ENCODE assay signal across 12 cellular contexts in genomic region chr5:34490501-34491250, GRCh38.
DNase-seq lines count a peak whose midpoint lies in the region; ATAC-seq and TF ChIP-seq lines count a peak whose summit lies in the region.
"Had no signal": no experiment of that assay in that cellular context is flagged by ENCODE, and none has a peak within 500 bp of the region (broad histone marks: within the 10 kb centered on the region; RNA-seq: fewer than 3 reads in every experiment).

No MANE protein-coding gene starts in this region.

- H3K27ac Mint-ChIP-seq in neural progenitor cell = peak overlapping the region; percentile 98
- H3K27ac Mint-ChIP-seq: activated naive CD8-positive, alpha-beta T cell had no signal

- H3K27me3 ChIP-seq in ascending aorta (no peaks in the 10 kb centered on the region), neural progenitor cell (no peaks in the 10 kb centered on the region), psoas muscle (ENCODE audit: insufficient read depth in 3 of 3, low read length in 2 of 3) (no peaks in the 10 kb centered on the region)

- H3K4me3 Mint-ChIP-seq in neural progenitor cell = peak overlapping the region; percentile 66
- H3K4me3 Mint-ChIP-seq: activated naive CD8-positive, alpha-beta T cell had no signal

- peak overlapping the region; percentile 27 for H3K4me2 ChIP-seq in neural progenitor cell

- H3K4me1 Mint-ChIP-seq in neural progenitor cell = peaks cover 24% of the 10 kb centered on the region

- no peaks in the 10 kb centered on the region for H3K36me3 ChIP-seq in ascending aorta
- no peaks in the 10 kb centered on the region for H3K36me3 ChIP-seq in neural progenitor cell
- H3K36me3 ChIP-seq in psoas muscle (ENCODE audit: insufficient read depth in 1 of 2, low read depth in 1 of 2) = no peaks in the 10 kb centered on the region

- no peak overlapping the region for H3K4me3 ChIP-seq in ascending aorta
- no peak overlapping the region for H3K4me3 ChIP-seq in neural progenitor cell
- no peak overlapping the region for H3K4me3 ChIP-seq in psoas muscle

- no peak for ATAC-seq in psoas muscle

- H3K9me3 Mint-ChIP-seq in neural progenitor cell = peaks cover 6% of the 10 kb centered on the region

- H3K9ac ChIP-seq in neural progenitor cell = no peak overlapping the region

- WGBS in psoas muscle, 3 donors = 14 to 29% (median 16%) methylated on average over 4 to 7 of the region's 14 CpGs

- H3F3A ChIP-seq in neural progenitor cell (ENCODE audit: low read depth) = peaks cover 13% of the 10 kb centered on the region

- H3K4me1 ChIP-seq in ascending aorta (peaks cover 9 to 37% of the 10 kb centered on the region in 2 donors), neural progenitor cell (peaks cover 15% of the 10 kb centered on the region), psoas muscle (no peaks in the 10 kb centered on the region)

- peak overlapping the region; percentile 87 for H2AFZ ChIP-seq in neural progenitor cell (replicated peaks)

- H3K9me3 ChIP-seq in ascending aorta = no peaks in the 10 kb centered on the region
- no peaks in the 10 kb centered on the region for H3K9me3 ChIP-seq in neural progenitor cell (ENCODE audit: low read depth)
- H3K9me3 ChIP-seq in psoas muscle = peaks cover 6% of the 10 kb centered on the region

- intact Hi-C loops in ascending aorta (cut with DNase I) (no loop called here), psoas muscle (cut with DNase I) (no loop called here)

- no peaks in the 10 kb centered on the region for H3K36me3 Mint-ChIP-seq in neural progenitor cell
- H3K36me3 Mint-ChIP-seq: activated naive CD8-positive, alpha-beta T cell had no signal

- H3K27ac ChIP-seq in ascending aorta (peak overlapping the region; percentile 87 to 89), neural progenitor cell (no peak overlapping the region), psoas muscle (no peak overlapping the region)

- DNase-seq in DMS79 treated with DMSO at 0.1 percent for 48 hours (lab: John Stamatoyannopoulos, UW) (peak; percentile 89), NCI-H1436 treated with DMSO at 0.1 percent for 48 hours (lab: John Stamatoyannopoulos, UW) (peak; percentile 88), ascending aorta (ENCODE audit: low spot score in 2 of 2) (no peak), neural progenitor cell (ENCODE audit: low spot score) (peak; percentile 51), germinal center (ENCODE audit: low spot score) (no peak), GOT3 (lab: John Stamatoyannopoulos, UW) (no peak), OCI-M2 (lab: John Stamatoyannopoulos, UW; ENCODE audit: unreplicated experiment) (no peak), psoas muscle (no peak)
- DNase-seq: activated CD4-positive, CD25-positive, alpha-beta regulatory T cell; DND-41; effector CD8-positive, alpha-beta T cell had no signal

- H3K79me2 ChIP-seq in neural progenitor cell (ENCODE audit: low read depth) = no peaks in the 10 kb centered on the region

- H4K20me1 ChIP-seq in neural progenitor cell (ENCODE audit: low read depth) = no peaks in the 10 kb centered on the region

- no peak for TF ChIP-seq CTCF in ascending aorta (IDR thresholded peaks at IDR 0.05)
- no peak for TF ChIP-seq CTCF in neural progenitor cell (IDR thresholded peaks at IDR 0.05)
- no peak for TF ChIP-seq CTCF in psoas muscle (IDR thresholded peaks at IDR 0.05)

- H3K27me3 Mint-ChIP-seq in neural progenitor cell (ENCODE audit: insufficient read depth, low read depth) = peaks cover 5% of the 10 kb centered on the region

Comparison
In these comparisons a context has a peak if more than half of its experiments do, and no peak if none do; other contexts are left out.
1. DNase-seq: peak in DMS79 treated with DMSO at 0.1 percent for 48 hours (single experiment), NCI-H1436 treated with DMSO at 0.1 percent for 48 hours (single experiment) and neural progenitor cell (single experiment); none in ascending aorta (0 of 2), germinal center (single experiment), GOT3 (single experiment), OCI-M2 (single experiment) and psoas muscle (0 of 2).
2. H3K27ac ChIP-seq: peak in ascending aorta (2 of 2); none in neural progenitor cell (single experiment) and psoas muscle (single experiment).